ENCODE assay signal across 26 cellular contexts in the genomic region with DNA sequence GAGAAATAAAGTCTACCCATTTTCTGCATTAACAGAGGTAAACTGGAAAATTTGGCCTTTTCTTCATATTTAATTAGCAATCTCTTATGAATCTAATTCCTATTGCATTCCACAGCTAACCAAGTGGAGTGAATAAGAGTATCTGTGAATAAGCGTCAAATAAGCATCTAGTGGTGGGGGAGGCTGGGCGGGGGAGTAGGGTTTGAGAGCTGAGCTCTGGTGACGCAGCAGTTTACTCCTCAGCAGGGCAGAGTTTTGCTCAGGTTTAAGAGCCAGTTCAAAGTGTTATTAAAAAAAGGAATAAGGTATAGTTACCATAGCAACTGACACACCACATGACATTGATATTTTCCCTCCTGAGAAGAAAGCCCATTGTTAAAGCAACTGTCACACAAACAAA.
"Had no signal": no experiment of that assay in that cellular context is flagged by ENCODE, and none has a peak within 500 bp of the region (broad histone marks: within the 10 kb centered on the region; RNA-seq: fewer than 3 reads in every experiment).

No MANE protein-coding gene starts in this region.

- H3K27ac ChIP-seq: ascending aorta, brain microvascular endothelial cell, foreskin keratinocyte, heart right ventricle, neutrophil, ovary, prostate gland, right atrium auricular region, suprapubic skin, tibial nerve had no signal

- H3K27ac Mint-ChIP-seq: activated CD4-positive, alpha-beta T cell treated with anti-CD3 and anti-CD28 coated beads for 36 hours; activated CD8-positive, alpha-beta memory T cell treated with anti-CD3 and anti-CD28 coated beads, Interleukin-2, amount 10 ng/mL, durations not matched to agents 7 days and 5 days; activated CD8-positive, alpha-beta T cell treated with anti-CD3 and anti-CD28 coated beads, Interleukin-2, amount 10 ng/mL, durations not matched to agents 7 days and 5 days; activated naive CD8-positive, alpha-beta T cell; nephron; stimulated activated naive B cell treated with anti-CD40 and anti-IgM and Interleukin-4, amounts not matched to agents 10 μg/mL and 1 μg/mL and 100 μg/mL, for 72 hours; T-helper 2 cell treated with Interferon-gamma antibody and Interleukin-4, amounts not matched to agents 5 μg/mL and 100 μg/mL, for 36 hours had no signal

- H3K27me3 ChIP-seq: ascending aorta, brain microvascular endothelial cell, foreskin keratinocyte, heart right ventricle, neutrophil, ovary, right atrium auricular region, suprapubic skin, tibial nerve had no signal

- H3K4me1 Mint-ChIP-seq: activated CD4-positive, alpha-beta T cell treated with anti-CD3 and anti-CD28 coated beads for 36 hours; activated CD8-positive, alpha-beta memory T cell treated with anti-CD3 and anti-CD28 coated beads, Interleukin-2, amount 10 ng/mL, durations not matched to agents 7 days and 5 days; nephron; stimulated activated naive B cell treated with anti-CD40 and anti-IgM and Interleukin-4, amounts not matched to agents 10 μg/mL and 1 μg/mL and 100 μg/mL, for 72 hours had no signal

- H3K36me3 ChIP-seq: ascending aorta, brain microvascular endothelial cell, heart right ventricle, neutrophil, ovary, prostate gland, right atrium auricular region, suprapubic skin, tibial nerve had no signal

- ATAC-seq: activated CD4-positive, alpha-beta T cell treated with anti-CD3 and anti-CD28 coated beads for 36 hours; activated CD8-positive, alpha-beta memory T cell treated with anti-CD3 and anti-CD28 coated beads, Interleukin-2, amount 10 ng/mL, durations not matched to agents 7 days and 5 days; activated CD8-positive, alpha-beta T cell treated with anti-CD3 and anti-CD28 coated beads, Interleukin-2, amount 10 ng/mL, durations not matched to agents 7 days and 5 days; foreskin keratinocyte; heart right ventricle; left ventricle myocardium superior; stimulated activated naive B cell treated with anti-CD40 and anti-IgM and Interleukin-4, amounts not matched to agents 10 μg/mL and 1 μg/mL and 100 μg/mL, for 72 hours had no signal

- H3K36me3 Mint-ChIP-seq: activated CD8-positive, alpha-beta memory T cell treated with anti-CD3 and anti-CD28 coated beads, Interleukin-2, amount 10 ng/mL, durations not matched to agents 7 days and 5 days; activated naive CD8-positive, alpha-beta T cell; stimulated activated naive B cell treated with anti-CD40 and anti-IgM and Interleukin-4, amounts not matched to agents 10 μg/mL and 1 μg/mL and 100 μg/mL, for 72 hours had no signal

- H3K4me3 ChIP-seq: ascending aorta, heart right ventricle, ovary, prostate gland, right atrium auricular region, suprapubic skin, tibial nerve had no signal

- H3K27me3 Mint-ChIP-seq: activated CD8-positive, alpha-beta memory T cell treated with anti-CD3 and anti-CD28 coated beads, Interleukin-2, amount 10 ng/mL, durations not matched to agents 7 days and 5 days; stimulated activated naive B cell treated with anti-CD40 and anti-IgM and Interleukin-4, amounts not matched to agents 10 μg/mL and 1 μg/mL and 100 μg/mL, for 72 hours had no signal

- H3K4me1 ChIP-seq: ascending aorta, foreskin keratinocyte, heart right ventricle, prostate gland, right atrium auricular region, suprapubic skin, tibial nerve had no signal

- H3K9me3 ChIP-seq: ascending aorta, neutrophil, ovary, prostate gland, right atrium auricular region, suprapubic skin, tibial nerve had no signal

- DNase-seq: activated CD4-positive, alpha-beta T cell treated with anti-CD3 and anti-CD28 coated beads for 36 hours; activated CD4-positive, CD25-positive, alpha-beta regulatory T cell; activated CD8-positive, alpha-beta memory T cell treated with anti-CD3 and anti-CD28 coated beads, Interleukin-2, amount 10 ng/mL, durations not matched to agents 7 days and 5 days; activated CD8-positive, alpha-beta T cell treated with anti-CD3 and anti-CD28 coated beads, Interleukin-2, amount 10 ng/mL, durations not matched to agents 7 days and 5 days; activated effector memory CD4-positive, alpha-beta T cell treated with Interleukin-2 at 50 U/mL for 16 hours; activated naive CD4-positive, alpha-beta T cell treated with Interleukin-2 at 50 U/mL for 16 hours; activated T-cell treated with anti-CD3 and anti-CD28 coated beads for 4 hours; brain microvascular endothelial cell; central memory CD4-positive, alpha-beta T cell; foreskin keratinocyte; heart right ventricle; left ventricle myocardium superior; ovary; stimulated activated CD4-positive, alpha-beta T cell treated with anti-CD3 and anti-CD28 coated beads, Interleukin-15, amount 100 ng/mL, for 24 hours; stimulated activated CD4-positive, alpha-beta T cell treated with anti-CD3 and anti-CD28 coated beads, Interleukin-2, amount 100 ng/mL, for 24 hours; stimulated activated naive B cell treated with anti-CD40 and anti-IgM and Interleukin-4, amounts not matched to agents 10 μg/mL and 1 μg/mL and 100 μg/mL, for 72 hours; T-helper 1 cell had no signal

- H3K4me3 Mint-ChIP-seq: activated CD4-positive, alpha-beta T cell treated with anti-CD3 and anti-CD28 coated beads for 36 hours; activated CD8-positive, alpha-beta memory T cell treated with anti-CD3 and anti-CD28 coated beads, Interleukin-2, amount 10 ng/mL, durations not matched to agents 7 days and 5 days; activated CD8-positive, alpha-beta T cell treated with anti-CD3 and anti-CD28 coated beads, Interleukin-2, amount 10 ng/mL, durations not matched to agents 7 days and 5 days; activated naive CD8-positive, alpha-beta T cell; nephron; stimulated activated naive B cell treated with anti-CD40 and anti-IgM and Interleukin-4, amounts not matched to agents 10 μg/mL and 1 μg/mL and 100 μg/mL, for 72 hours; T-helper 2 cell treated with Interferon-gamma antibody and Interleukin-4, amounts not matched to agents 5 μg/mL and 100 μg/mL, for 36 hours had no signal

- H3K9me3 Mint-ChIP-seq: nephron; stimulated activated naive B cell treated with anti-CD40 and anti-IgM and Interleukin-4, amounts not matched to agents 10 μg/mL and 1 μg/mL and 100 μg/mL, for 72 hours; T-helper 2 cell treated with Interferon-gamma antibody and Interleukin-4, amounts not matched to agents 5 μg/mL and 100 μg/mL, for 36 hours had no signal
